ENCODE assay signal across 8 cellular contexts in genomic region chr4:110211007-110211769, GRCh38. TPM values are rescaled to one million over a fixed set of nuclear protein-coding genes. Genes with fewer than 3 reads are reported as not detected.
DNase-seq lines count a peak whose midpoint lies in the region; ATAC-seq and TF ChIP-seq lines count a peak whose summit lies in the region.

No MANE protein-coding gene starts in this region.

- H3K27me3 ChIP-seq in thoracic aorta (replicated peaks; ENCODE audit: insufficient read depth): no peaks in the 10 kb centered on the region

- H3K36me3 ChIP-seq in thoracic aorta: no peaks in the 10 kb centered on the region

- peaks cover 0 to 5% (median 0%) of the 10 kb centered on the region in 3 donors for H3K36me3 Mint-ChIP-seq in immature natural killer cell

- H3K4me1 ChIP-seq in thoracic aorta (ENCODE audit: control insufficient read depth in 1 of 2, low read depth in 2 of 2): no peaks in the 10 kb centered on the region

- no peak overlapping the region for H3K4me3 ChIP-seq in thoracic aorta

- H3K4me1 Mint-ChIP-seq in immature natural killer cell: peaks cover 4 to 7% of the 10 kb centered on the region in 2 donors

- H3K27ac Mint-ChIP-seq in immature natural killer cell: peak overlapping the region in 1 of 6 donors; percentile 81

- peak; percentile 90 for ATAC-seq in GM18517 (IDR thresholded peaks at IDR 0.05; ENCODE audit: unreplicated experiment)
- peak; percentile 64 for ATAC-seq in HG02970 (IDR thresholded peaks at IDR 0.05; ENCODE audit: low FRiP score, unreplicated experiment)
- ATAC-seq in thoracic aorta (ENCODE audit: insufficient number of reproducible peaks, low FRiP score, low read depth): no peak

- DNase-seq in COLO829 (ENCODE audit: low spot score) (peak; percentile 45), NCI-H526 treated with DMSO at 0.1 percent for 48 hours (lab: John Stamatoyannopoulos, UW) (peak; percentile 15), amniotic stem cell (lab: John Stamatoyannopoulos, UW) (peak; percentile 23), immature natural killer cell (peak; percentile 50 to 58 (median 50)), thoracic aorta (ENCODE audit: low spot score) (no peak)
- DNase-seq in activated T-cell treated with anti-CD3 and anti-CD28 coated beads, Interleukin-2, amount 50 U/mL, for 1 hour: no peak

- H3K9me3 Mint-ChIP-seq in immature natural killer cell: no peaks in the 10 kb centered on the region

- no peak overlapping the region for H3K27ac ChIP-seq in thoracic aorta

- peak overlapping the region; percentile 40 to 68 (median 61) for H3K4me3 Mint-ChIP-seq in immature natural killer cell

- peak; percentile 78 for TF ChIP-seq CTCF in thoracic aorta (IDR thresholded peaks at IDR 0.05)

- H3K27me3 Mint-ChIP-seq in immature natural killer cell (ENCODE audit: low read depth in 3 of 3): peaks cover 0 to 11% (median 4%) of the 10 kb centered on the region in 3 donors

- no peaks in the 10 kb centered on the region for H3K9me3 ChIP-seq in thoracic aorta

RNA-seq across cellular contexts. Expression of gene ELOVL6, which starts 12.8 kb away (rescaled TPM):
- polyA plus RNA-seq in immature natural killer cell: 1 to 10 TPM; 2.6 to 9.1 (median 7.3) TPM
- 1 to 10 TPM; 1.5 to 2.7 TPM for total RNA-seq in thoracic aorta

Comparison
In these comparisons a context has a peak if more than half of its experiments do, and no peak if none do; other contexts are left out.
1. DNase-seq: peak in COLO829 (single experiment), NCI-H526 treated with DMSO at 0.1 percent for 48 hours (single experiment), amniotic stem cell (single experiment) and immature natural killer cell (3 of 3); none in thoracic aorta (single experiment) and activated T-cell treated with anti-CD3 and anti-CD28 coated beads, Interleukin-2, amount 50 U/mL, for 1 hour (single experiment).